14 cellular contexts compared by ENCODE assay signal in genomic region chr7:2764621-2765020, GRCh38.
"Had no signal": no experiment of that assay in that cellular context is flagged by ENCODE, and none has a peak within 500 bp of the region (broad histone marks: within the 10 kb centered on the region; RNA-seq: fewer than 3 reads in every experiment).

No MANE protein-coding gene starts in this region.

- H3K27me3 Mint-ChIP-seq: activated naive CD8-positive, alpha-beta T cell; naive thymus-derived CD8-positive, alpha-beta T cell had no signal

- H3K27ac Mint-ChIP-seq: activated naive CD8-positive, alpha-beta T cell; activated T-helper 1 cell treated with anti-CD3 and anti-CD28 coated beads, Interleukin-12 subunit alpha, Interleukin-12 subunit beta, Interleukin-2, Interleukin-4 antibody, amounts not matched to agents 30 ng/mL and 10 ng/mL and 1 ng/mL, durations not matched to agents 14 hours and 24 hours and 36 hours; naive thymus-derived CD8-positive, alpha-beta T cell had no signal

- H3K27me3 ChIP-seq: foreskin keratinocyte had no signal

- ATAC-seq: foreskin keratinocyte; naive thymus-derived CD8-positive, alpha-beta T cell had no signal

- DNase-seq: activated CD4-positive, alpha-beta T cell treated with anti-CD3 and anti-CD28 coated beads, Interleukin-2, amount 50 U/mL, for 48 hours; activated gamma-delta T cell treated with Interleukin-2 at 50 U/mL for 16 hours; activated T-cell treated with anti-CD3 and anti-CD28 coated beads for 4 hours; foreskin keratinocyte; mesendoderm; naive thymus-derived CD8-positive, alpha-beta T cell; stimulated activated CD8-positive, alpha-beta memory T cell treated with anti-CD3 and anti-CD28 coated beads, Interleukin-4, amount 100 ng/mL, for 48 hours; stimulated activated naive CD4-positive, alpha-beta T cell; SW 1271; T-helper 2 cell had no signal

- H3K9me3 Mint-ChIP-seq: activated T-helper 1 cell treated with anti-CD3 and anti-CD28 coated beads, Interleukin-12 subunit alpha, Interleukin-12 subunit beta, Interleukin-2, Interleukin-4 antibody, amounts not matched to agents 30 ng/mL and 10 ng/mL and 1 ng/mL, durations not matched to agents 14 hours and 24 hours and 36 hours; naive thymus-derived CD8-positive, alpha-beta T cell had no signal

- H3K27ac ChIP-seq: epithelial cell of prostate, foreskin keratinocyte, VCaP had no signal

- H3K4me3 Mint-ChIP-seq: activated naive CD8-positive, alpha-beta T cell; activated T-helper 1 cell treated with anti-CD3 and anti-CD28 coated beads, Interleukin-12 subunit alpha, Interleukin-12 subunit beta, Interleukin-2, Interleukin-4 antibody, amounts not matched to agents 30 ng/mL and 10 ng/mL and 1 ng/mL, durations not matched to agents 14 hours and 24 hours and 36 hours; naive thymus-derived CD8-positive, alpha-beta T cell had no signal
